ENCODE assay signal across 22 cellular contexts in genomic region chr11:96159968-96160367, GRCh38.
DNase-seq lines count a peak whose midpoint lies in the region; ATAC-seq and TF ChIP-seq lines count a peak whose summit lies in the region.
"Had no signal": no experiment of that assay in that cellular context is flagged by ENCODE, and none has a peak within 500 bp of the region (broad histone marks: within the 10 kb centered on the region; RNA-seq: fewer than 3 reads in every experiment).

No MANE protein-coding gene starts in this region.

- DNase-seq in NCI-H2227 (lab: John Stamatoyannopoulos, UW; ENCODE audit: unreplicated experiment) (peak; percentile 6), NCI-H2227 treated with DMSO at 0.1 percent for 48 hours (lab: John Stamatoyannopoulos, UW) (no peak), nephron progenitor cell (no peak), AG08395 (ENCODE audit: low spot score) (no peak), ureter (ENCODE audit: low spot score) (no peak), COLO829 (ENCODE audit: low spot score) (no peak)
- no peak for DNase-seq in CD8-positive, alpha-beta T cell
- DNase-seq in activated naive CD8-positive, alpha-beta T cell treated with anti-CD3 and anti-CD28 coated beads, Interleukin-2, amount 50 U/mL, for 24 hours = no peak
- DNase-seq: DMS 273 treated with DMSO at 0.1 percent for 48 hours, GF-D8, GOT3, MG63, NCI-H1105, NCI-H1694 treated with DMSO at 0.1 percent for 48 hours, NCI-H446 treated with DMSO at 0.1 percent for 48 hours, NCI-H748 treated with DMSO at 0.1 percent for 48 hours, OCI-M1, RPMI8226 had no signal

- peaks cover 42% of the 10 kb centered on the region for H3K4me1 ChIP-seq in CD8-positive, alpha-beta T cell (ENCODE audit: insufficient read depth, low read length)

- no peaks in the 10 kb centered on the region for H3K27me3 Mint-ChIP-seq in CD8-positive, alpha-beta T cell (ENCODE audit: low read depth)
- H3K27me3 Mint-ChIP-seq in activated naive CD8-positive, alpha-beta T cell treated with anti-CD3 and anti-CD28 coated beads, Interleukin-2, amount 50 U/mL, for 24 hours = no peaks in the 10 kb centered on the region
- H3K27me3 Mint-ChIP-seq in nephron progenitor cell (ENCODE audit: low read depth, poor library complexity) = no peaks in the 10 kb centered on the region

- no peaks in the 10 kb centered on the region for H3K9me3 Mint-ChIP-seq in CD8-positive, alpha-beta T cell
- H3K9me3 Mint-ChIP-seq in activated naive CD8-positive, alpha-beta T cell treated with anti-CD3 and anti-CD28 coated beads, Interleukin-2, amount 50 U/mL, for 24 hours = no peaks in the 10 kb centered on the region
- no peaks in the 10 kb centered on the region for H3K9me3 Mint-ChIP-seq in nephron progenitor cell

- intact Hi-C loops in CD8-positive, alpha-beta T cell (cut with DNase I, micrococcal nuclease) = no loop called here

- H3K36me3 ChIP-seq in CD8-positive, alpha-beta T cell (ENCODE audit: insufficient read depth, low read length) = no peaks in the 10 kb centered on the region
- H3K36me3 ChIP-seq: BLaER1, MG63 had no signal

- POLR2A ChIA-PET in CD8-positive, alpha-beta T cell (lab: Charles Lee) = no interaction called here

- ATAC-seq in CD8-positive, alpha-beta T cell = no peak
- no peak for ATAC-seq in activated naive CD8-positive, alpha-beta T cell treated with anti-CD3 and anti-CD28 coated beads, Interleukin-2, amount 50 U/mL, for 24 hours
- ATAC-seq: HepG2 had no signal

- peak overlapping the region; percentile 39 for H3K27ac Mint-ChIP-seq in CD8-positive, alpha-beta T cell
- peak overlapping the region; percentile 30 for H3K27ac Mint-ChIP-seq in activated naive CD8-positive, alpha-beta T cell treated with anti-CD3 and anti-CD28 coated beads, Interleukin-2, amount 50 U/mL, for 24 hours
- H3K27ac Mint-ChIP-seq in nephron progenitor cell = peak overlapping the region; percentile 94

- CTCF ChIA-PET in CD8-positive, alpha-beta T cell (lab: Charles Lee) = no interaction called here

- H3K4me3 Mint-ChIP-seq in CD8-positive, alpha-beta T cell = no peak overlapping the region
- H3K4me3 Mint-ChIP-seq in activated naive CD8-positive, alpha-beta T cell treated with anti-CD3 and anti-CD28 coated beads, Interleukin-2, amount 50 U/mL, for 24 hours = no peak overlapping the region
- H3K4me3 Mint-ChIP-seq in nephron progenitor cell = no peak overlapping the region

- H3K27me3 ChIP-seq in CD8-positive, alpha-beta T cell (ENCODE audit: insufficient read depth, low read length) = no peaks in the 10 kb centered on the region
- H3K27me3 ChIP-seq: BLaER1, MG63 had no signal

- H3K9me3 ChIP-seq in CD8-positive, alpha-beta T cell (ENCODE audit: low read length) = no peaks in the 10 kb centered on the region
- H3K9me3 ChIP-seq: BLaER1, MG63 had no signal

- TF ChIP-seq CTCF in CD8-positive, alpha-beta T cell (IDR thresholded peaks at IDR 0.05) = no peak
- no peak for TF ChIP-seq CTCF in nephron progenitor cell (IDR thresholded peaks at IDR 0.05)

- H3K4me3 ChIP-seq in CD8-positive, alpha-beta T cell (ENCODE audit: low read depth, low read length) = no peak overlapping the region
- H3K4me3 ChIP-seq: BLaER1, MG63 had no signal

- peaks cover 25% of the 10 kb centered on the region for H3K36me3 Mint-ChIP-seq in CD8-positive, alpha-beta T cell
- peaks cover 10% of the 10 kb centered on the region for H3K36me3 Mint-ChIP-seq in activated naive CD8-positive, alpha-beta T cell treated with anti-CD3 and anti-CD28 coated beads, Interleukin-2, amount 50 U/mL, for 24 hours (ENCODE audit: low read depth)
- H3K36me3 Mint-ChIP-seq in nephron progenitor cell (ENCODE audit: low read depth) = peaks cover 6% of the 10 kb centered on the region

- H3K27ac ChIP-seq in CD8-positive, alpha-beta T cell (ENCODE audit: low read depth, low read length) = no peak overlapping the region
- H3K27ac ChIP-seq: 22Rv1, BLaER1, KMS-11 had no signal

- H3K4me1 Mint-ChIP-seq in CD8-positive, alpha-beta T cell (ENCODE audit: low read depth) = peaks cover 69% of the 10 kb centered on the region
- H3K4me1 Mint-ChIP-seq in activated naive CD8-positive, alpha-beta T cell treated with anti-CD3 and anti-CD28 coated beads, Interleukin-2, amount 50 U/mL, for 24 hours = peaks cover 58% of the 10 kb centered on the region
- peaks cover 84% of the 10 kb centered on the region for H3K4me1 Mint-ChIP-seq in nephron progenitor cell

Comparison
In these comparisons a context has a peak if more than half of its experiments do, and no peak if none do; other contexts are left out.
1. H3K27ac Mint-ChIP-seq: peak in every context shown above with its lines; median percentile 94 in nephron progenitor cell; 39 in CD8-positive, alpha-beta T cell; 30 in activated naive CD8-positive, alpha-beta T cell treated with anti-CD3 and anti-CD28 coated beads, Interleukin-2, amount 50 U/mL, for 24 hours.